In the genomic region with DNA sequence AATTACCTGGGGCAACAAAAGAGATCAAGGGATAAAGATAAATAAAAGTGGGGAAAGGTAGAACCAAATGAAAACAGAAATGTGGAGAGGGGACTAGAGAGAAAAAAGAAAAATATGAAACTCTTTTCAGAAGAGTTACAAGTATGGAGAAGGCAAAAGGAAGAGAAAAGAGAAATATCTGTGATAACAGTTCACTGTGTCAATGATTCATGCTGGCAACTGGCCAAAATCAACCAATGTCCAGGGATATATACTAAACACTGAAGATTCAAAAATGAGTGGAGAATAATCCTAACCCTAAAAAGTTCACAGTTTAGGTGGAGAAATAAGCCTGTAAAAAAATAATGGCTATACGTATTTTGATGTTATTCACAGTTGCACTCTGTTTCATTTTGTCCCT, we compare ENCODE assay signal across 13 cellular contexts.
DNase-seq lines count a peak whose midpoint lies in the region; ATAC-seq lines count a peak whose summit lies in the region.
"Had no signal": no experiment of that assay in that cellular context is flagged by ENCODE, and none has a peak within 500 bp of the region (broad histone marks: within the 10 kb centered on the region; RNA-seq: fewer than 3 reads in every experiment).

No MANE protein-coding gene starts in this region.

- DNase-seq in COLO668 (lab: John Stamatoyannopoulos, UW; ENCODE audit: unreplicated experiment) = peak; percentile 61
- DNase-seq in HT1080 (ENCODE audit: low read depth) = peak; percentile 42
- peak; percentile 29 for DNase-seq in adipocyte (ENCODE audit: low read depth)
- DNase-seq in iPS-NIHi11 (ENCODE audit: low spot score) = no peak
- no peak for DNase-seq in NCI-H526 treated with DMSO at 0.1 percent for 48 hours (lab: John Stamatoyannopoulos, UW)
- no peak for DNase-seq in activated CD8-positive, alpha-beta memory T cell treated with anti-CD3 and anti-CD28 coated beads, Interleukin-2, amount 50 U/mL, for 48 hours
- DNase-seq: activated CD4-positive, alpha-beta T cell treated with anti-CD3 and anti-CD28 coated beads for 4 hours; activated naive CD4-positive, alpha-beta T cell treated with anti-CD3 and anti-CD28 coated beads, Interleukin-2, amount 10 ng/mL, durations not matched to agents 7 days and 5 days; NCI-H524; upper lobe of left lung had no signal

- H3K4me3 ChIP-seq in adipocyte (ENCODE audit: low read length) = no peak overlapping the region
- H3K4me3 ChIP-seq in iPS-18a (ENCODE audit: low read length) = peak overlapping the region; percentile 9
- H3K4me3 ChIP-seq: BLaER1, upper lobe of left lung had no signal

- H3K4me1 ChIP-seq in adipocyte (ENCODE audit: control insufficient read depth, insufficient read depth, low read length) (no peaks in the 10 kb centered on the region), iPS-18a (ENCODE audit: control insufficient read depth, low read depth, low read length) (peaks cover 27% of the 10 kb centered on the region)
- H3K4me1 ChIP-seq: BLaER1 had no signal

- H3K36me3 ChIP-seq in adipocyte (ENCODE audit: control insufficient read depth, insufficient read depth, low read length, severe bottlenecking) = no peaks in the 10 kb centered on the region
- no peaks in the 10 kb centered on the region for H3K36me3 ChIP-seq in iPS-18a (ENCODE audit: control insufficient read depth, low read depth, low read length)
- H3K36me3 ChIP-seq: BLaER1, upper lobe of left lung had no signal

- ATAC-seq in HG03442 (IDR thresholded peaks at IDR 0.05; ENCODE audit: unreplicated experiment) = no peak

- H3K9me3 ChIP-seq in adipocyte (ENCODE audit: control insufficient read depth, low read length) (no peaks in the 10 kb centered on the region), iPS-18a (ENCODE audit: control insufficient read depth, low read depth, low read length) (no peaks in the 10 kb centered on the region)
- H3K9me3 ChIP-seq: BLaER1, upper lobe of left lung had no signal

- H3K9ac ChIP-seq in adipocyte (ENCODE audit: low read length) (no peak overlapping the region), iPS-18a (ENCODE audit: low read length) (no peak overlapping the region)
- H3K9ac ChIP-seq: BLaER1 had no signal

- H3K27me3 ChIP-seq in adipocyte (replicated peaks; ENCODE audit: control insufficient read depth, insufficient read depth, low read length) (no peaks in the 10 kb centered on the region), iPS-18a (ENCODE audit: control insufficient read depth, insufficient read depth, low read length) (peaks cover 74% of the 10 kb centered on the region)
- H3K27me3 ChIP-seq: BLaER1, upper lobe of left lung had no signal

- H3K27ac ChIP-seq in iPS-18a (ENCODE audit: low read length) = no peak overlapping the region
- H3K27ac ChIP-seq: BLaER1, upper lobe of left lung had no signal

Comparison
In these comparisons a context has a peak if more than half of its experiments do, and no peak if none do; other contexts are left out.
1. DNase-seq: peak in COLO668 (single experiment), HT1080 (single experiment) and adipocyte (single experiment); none in iPS-NIHi11 (single experiment), NCI-H526 treated with DMSO at 0.1 percent for 48 hours (single experiment) and activated CD8-positive, alpha-beta memory T cell treated with anti-CD3 and anti-CD28 coated beads, Interleukin-2, amount 50 U/mL, for 48 hours (single experiment).